In genomic region chr15:84980196-84981053, GRCh38 we compare ENCODE assay signal across 8 cellular contexts. TPM values are rescaled to one million over a fixed set of nuclear protein-coding genes. Genes with fewer than 3 reads are reported as not detected.
DNase-seq lines count a peak whose midpoint lies in the region; ATAC-seq and TF ChIP-seq lines count a peak whose summit lies in the region.

No MANE protein-coding gene starts in this region.

- intact Hi-C loops in lower leg skin (cut with DNase I; ENCODE audit: low total_unique reads): no loop called here

- TF ChIP-seq POLR2A in lower leg skin (IDR thresholded peaks at IDR 0.05): no peak

- 1 to 2% methylated on average over 22 to 41 of the region's 66 CpGs for WGBS in lower leg skin, 2 donors

- no peak for TF ChIP-seq CTCF in lower leg skin (IDR thresholded peaks at IDR 0.05)

- peak overlapping the region; percentile 65 for H3K4me3 ChIP-seq in lower leg skin (ENCODE audit: low read depth, poor library complexity, severe bottlenecking)

- DNase-seq in C1 segment of cervical spinal cord (lab: John Stamatoyannopoulos, UW) (peak in 13 of 14 donors; percentile 53 to 96 (median 89)), NCI-H524 treated with DMSO at 0.1 percent for 48 hours (lab: John Stamatoyannopoulos, UW) (peak; percentile 73), dermis microvascular lymphatic vessel endothelial cell (ENCODE audit: low read depth in 2 of 2) (peak; percentile 63 to 83), lower leg skin (ENCODE audit: low spot score in 2 of 2) (peak; percentile 78 to 98)
- peak; percentile 81 to 84 for DNase-seq in activated CD4-positive, alpha-beta T cell treated with anti-CD3 and anti-CD28 coated beads, Interleukin-2, amount 50 U/mL, for 4 hours
- DNase-seq in stimulated activated CD4-positive, alpha-beta T cell treated with anti-CD3 and anti-CD28 coated beads, Interleukin-4, amount 100 ng/mL, for 4 hours: peak; percentile 78 to 83

- ATAC-seq in GM19324 (IDR thresholded peaks at IDR 0.05; ENCODE audit: low FRiP score, unreplicated experiment) (peak; percentile 57), HG03457 (IDR thresholded peaks at IDR 0.05; ENCODE audit: unreplicated experiment) (peak; percentile 48)

RNA-seq across cellular contexts. Expression of gene PDE8A, which starts 1.2 kb away (rescaled TPM):
- 50.2 and 78.3 TPM in 2 replicates for total RNA-seq in dermis microvascular lymphatic vessel endothelial cell
- total RNA-seq in lower leg skin: 10 to 100 TPM; 14.7 to 23.1 (median 19.4) TPM

Comparison
In these comparisons a context has a peak if more than half of its experiments do, and no peak if none do; other contexts are left out.
1. Peak in every context shown above with its lines: DNase-seq, ATAC-seq and H3K4me3 ChIP-seq.